7 cellular contexts compared by ENCODE assay signal in genomic region chr15:48962662-48963523, GRCh38. TPM values are rescaled to one million over a fixed set of nuclear protein-coding genes. Genes with fewer than 3 reads are reported as not detected.
DNase-seq lines count a peak whose midpoint lies in the region; FAIRE-seq and TF ChIP-seq lines count a peak whose summit lies in the region.

No MANE protein-coding gene starts in this region.

- H3K36me3 Mint-ChIP-seq in chondrocyte (ENCODE audit: low read depth), result peaks cover 4% of the 10 kb centered on the region

- no peak overlapping the region for H3K9ac ChIP-seq in liver (ENCODE audit: low read depth in 1 of 2, low read length in 2 of 2)

- peaks cover 80% of the 10 kb centered on the region for H3K4me1 Mint-ChIP-seq in chondrocyte (ENCODE audit: low read depth)

- H3K9me3 Mint-ChIP-seq in chondrocyte (ENCODE audit: low read depth), result no peaks in the 10 kb centered on the region

- H3K27me3 Mint-ChIP-seq in chondrocyte (ENCODE audit: low read depth), result no peaks in the 10 kb centered on the region

- DNase-seq in GM12892 (ENCODE audit: insufficient read length) (peak; percentile 9), NCI-H526 (lab: John Stamatoyannopoulos, UW) (peak; percentile 36 to 82), chondrocyte (ENCODE audit: low spot score) (no peak), substantia nigra (lab: John Stamatoyannopoulos, UW) (peak in 22 of 49 donors; percentile 12 to 57 (median 31)), NCI-H2107 treated with DMSO at 0.1 percent for 48 hours (lab: John Stamatoyannopoulos, UW; ENCODE audit: unreplicated experiment) (no peak), OCI-M2 (lab: John Stamatoyannopoulos, UW; ENCODE audit: unreplicated experiment) (no peak)

- no peak for FAIRE-seq in GM12892 (lab: Jason Lieb, UNC)

- H3K36me3 ChIP-seq in liver (ENCODE audit: control insufficient read depth in 4 of 4, insufficient read depth in 3 of 4, low read depth in 1 of 4, low read length in 3 of 4), result no peaks in the 10 kb centered on the region

- H3K4me3 Mint-ChIP-seq in chondrocyte (ENCODE audit: unreplicated experiment), result peak overlapping the region; percentile 88

- no peak overlapping the region for H3K27ac ChIP-seq in liver (ENCODE audit: low read depth in 1 of 2, low read length in 2 of 2)
- peak overlapping the region; percentile 53 for H3K27ac ChIP-seq in substantia nigra (ENCODE audit: low read depth, low read length, poor library complexity, severe bottlenecking)

- no peaks in the 10 kb centered on the region for H3K9me3 ChIP-seq in liver (ENCODE audit: control insufficient read depth in 4 of 4, low read length in 3 of 4)

- TF ChIP-seq CTCF in chondrocyte (IDR thresholded peaks at IDR 0.05), result no peak
- TF ChIP-seq CTCF in liver (IDR thresholded peaks at IDR 0.05; ENCODE audit: low read depth, low read length, missing input control), result no peak

- H3K4me1 ChIP-seq in liver (ENCODE audit: control insufficient read depth in 4 of 4, insufficient read depth in 4 of 4, low read length in 3 of 4), result peaks cover 3 to 15% (median 11%) of the 10 kb centered on the region in 4 donors

- peak overlapping the region; percentile 94 for H3K27ac Mint-ChIP-seq in chondrocyte (ENCODE audit: unreplicated experiment)

- peak overlapping the region; percentile 11 to 46 (median 41) for H3K4me3 ChIP-seq in liver (ENCODE audit: low read depth in 1 of 3, low read length in 3 of 3)

- TF ChIP-seq RAD21 in liver (IDR thresholded peaks at IDR 0.05), result no peak

- peaks cover 0 to 11% (median 0%) of the 10 kb centered on the region in 4 donors for H3K27me3 ChIP-seq in liver (ENCODE audit: control insufficient read depth in 4 of 4, insufficient read depth in 4 of 4, low read length in 3 of 4)

- no peak for TF ChIP-seq POLR2A in GM12892 (IDR thresholded peaks at IDR 0.05; ENCODE audit: low read depth, low read length)

- WGBS in liver, result 8% methylated on average over 54 of the region's 54 CpGs

TF ChIP-seq in liver, 16 proteins besides CTCF, POLR2A, EP300 and RAD21:
- TF ChIP-seq JUND (IDR thresholded peaks at IDR 0.05) (no peak), ZBTB33 (IDR thresholded peaks at IDR 0.05) (no peak), HNF4A (conservative IDR thresholded peaks at IDR 0.05) (no peak), REST (IDR thresholded peaks at IDR 0.05) (no peak), MAX (IDR thresholded peaks at IDR 0.05) (no peak)
TF ChIP-seq in liver: peak in this region for 0.

RNA-seq across cellular contexts. Expression of gene SHC4, which starts 0.8 kb away (rescaled TPM):
- not detected for polyA plus RNA-seq in GM12892 (2012; ENCODE audit: missing spikeins)
- 35.3 to 61.8 TPM (median 35.6 TPM) in 3 replicates for total RNA-seq in chondrocyte
- total RNA-seq in liver, result under 1 TPM; under 0.01 to 0.19 TPM
- polyA plus RNA-seq in liver, result under 1 TPM; 0.03 to 0.07 TPM

Comparison
In these comparisons a context has a peak if more than half of its experiments do, and no peak if none do; other contexts are left out.
1. DNase-seq: peak in GM12892 (single experiment) and NCI-H526 (2 of 2); none in chondrocyte (single experiment), NCI-H2107 treated with DMSO at 0.1 percent for 48 hours (single experiment) and OCI-M2 (single experiment).
2. RNA of gene SHC4, which starts 0.8 kb away (total RNA-seq): 35.3 to 61.8 TPM in chondrocyte; under 0.01 to 0.19 TPM in liver; every median in the first group is over 10 times any median in the second.